7 cellular contexts compared by ENCODE assay signal in genomic region chr1:6025269-6026094, GRCh38. TPM values are rescaled to one million over a fixed set of nuclear protein-coding genes. Genes with fewer than 3 reads are reported as not detected.
DNase-seq lines count a peak whose midpoint lies in the region; ATAC-seq and TF ChIP-seq lines count a peak whose summit lies in the region.

No MANE protein-coding gene starts in this region.

- whole genome bisulfite sequencing in GM23248 (ENCODE audit: low coverage in 1 of 2, low lambda C conversion rate in 2 of 2, missing lambda C conversion rate in 2 of 2), 2 experiments = 78% methylated on average over 13 to 16 of the region's 29 CpGs
- WGBS in esophagus squamous epithelium, 2 donors = 25 to 26% methylated on average over 4 to 9 of the region's 29 CpGs

- CTCF ChIA-PET in RWPE1 (lab: Yijun Ruan, JAX) = interaction anchor here (0.6 to 2.5 kb wide), 4 partner anchors 9 to 326 kb away, joined by 3 to 7 read pairs (median 3); no protein-coding TSS in a partner anchor

- DNase-seq in GM23248 = peak; percentile 32
- peak; percentile 82 for DNase-seq in RWPE1 (ENCODE audit: low spot score)
- DNase-seq in esophagus squamous epithelium (lab: John Stamatoyannopoulos, UW) = no peak
- DNase-seq in stimulated activated CD4-positive, alpha-beta T cell treated with anti-CD3 and anti-CD28 coated beads, Interleukin-4, amount 100 ng/mL, for 4 hours = peak; percentile 19 to 30
- DNase-seq in GM19240 (ENCODE audit: insufficient read length, low spot score) = no peak
- DNase-seq in NCI-H2081 (lab: John Stamatoyannopoulos, UW) = no peak

- no peak for TF ChIP-seq CTCF in RWPE1 (conservative IDR thresholded peaks at IDR 0.05; ENCODE audit: low read depth)
- no peak for TF ChIP-seq CTCF in esophagus squamous epithelium (IDR thresholded peaks at IDR 0.05)

- H3K9me2 ChIP-seq in GM23248 (ENCODE audit: insufficient read depth) = no peaks in the 10 kb centered on the region

- H3K4me3 ChIP-seq in GM23248 (no peak overlapping the region), esophagus squamous epithelium (peak overlapping the region; percentile 11 to 58 (median 31))

- no peak overlapping the region for H3K9ac ChIP-seq in GM23248

- H4K20me1 ChIP-seq in GM23248 (ENCODE audit: insufficient read depth) = no peaks in the 10 kb centered on the region

- H3K79me2 ChIP-seq in GM23248 (ENCODE audit: insufficient read depth) = no peaks in the 10 kb centered on the region

- POLR2A ChIA-PET in RWPE1 (lab: Yijun Ruan, JAX; ENCODE audit: low non-redundant PET) = no interaction called here

- in situ Hi-C loops in GM23248 (cut with MboI) = no loop called here

- H3K36me3 ChIP-seq in GM23248 (ENCODE audit: low read depth) (no peaks in the 10 kb centered on the region), esophagus squamous epithelium (no peaks in the 10 kb centered on the region)

- H3K27me3 ChIP-seq in GM23248 (replicated peaks; ENCODE audit: insufficient read depth) (no peaks in the 10 kb centered on the region), esophagus squamous epithelium (peaks cover 0 to 70% (median 0%) of the 10 kb centered on the region in 4 donors)

- H3K27ac ChIP-seq in GM23248 (no peak overlapping the region), RWPE1 (peak overlapping the region; percentile 94), esophagus squamous epithelium (peak overlapping the region in 3 of 4 donors; percentile 39 to 72 (median 71))

- TF ChIP-seq POLR2A in esophagus squamous epithelium (IDR thresholded peaks at IDR 0.05) = no peak

- no peak overlapping the region for H3K4me2 ChIP-seq in GM23248 (ENCODE audit: unreplicated experiment)

- intact Hi-C loops in esophagus squamous epithelium (cut with DNase I) = no loop called here

- no peak for ATAC-seq in GM18907 (IDR thresholded peaks at IDR 0.05; ENCODE audit: unreplicated experiment)

- H3F3A ChIP-seq in GM23248 (ENCODE audit: insufficient read depth) = no peaks in the 10 kb centered on the region

- H3K4me1 ChIP-seq in GM23248 (ENCODE audit: insufficient read depth) (no peaks in the 10 kb centered on the region), esophagus squamous epithelium (peaks cover 8 to 24% (median 11%) of the 10 kb centered on the region in 3 donors)

- H3K9me3 ChIP-seq in GM23248 (ENCODE audit: low read depth) = no peaks in the 10 kb centered on the region
- H3K9me3 ChIP-seq in esophagus squamous epithelium = no peaks in the 10 kb centered on the region

- H2AFZ ChIP-seq in GM23248 = no peak overlapping the region

RNA-seq across cellular contexts. Expression of gene KCNAB2, which starts 20.2 kb away (rescaled TPM):
- 3.5 and 4.8 TPM in 2 replicates for total RNA-seq in GM23248 (2014; rRNA removed; shearing (Covaris generic))
- 3.9 TPM in 2 replicates for polyA plus RNA-seq in GM23248 (2016; fragmentation: Nextera tagmentation; extraction: Ambion mirVana)
- total RNA-seq in esophagus squamous epithelium = 1 to 10 TPM; 1.8 to 9.3 (median 3.9) TPM

RNA-seq across cellular contexts. Expression of gene NPHP4, which starts 33.3 kb away (rescaled TPM):
- total RNA-seq in GM23248 (2014; rRNA removed; shearing (Covaris generic)) = 4.0 and 7.8 TPM in 2 replicates
- 4.2 and 4.4 TPM in 2 replicates for polyA plus RNA-seq in GM23248 (2016; fragmentation: Nextera tagmentation; extraction: Ambion mirVana)
- total RNA-seq in esophagus squamous epithelium = 1 to 10 TPM; 2.4 to 8.8 (median 5.3) TPM

Comparison
In these comparisons a context has a peak if more than half of its experiments do, and no peak if none do; other contexts are left out.
1. DNase-seq: peak in GM23248 (single experiment), RWPE1 (single experiment) and stimulated activated CD4-positive, alpha-beta T cell treated with anti-CD3 and anti-CD28 coated beads, Interleukin-4, amount 100 ng/mL, for 4 hours (2 of 2); none in esophagus squamous epithelium (single experiment), GM19240 (single experiment) and NCI-H2081 (0 of 2).